In the genomic region with DNA sequence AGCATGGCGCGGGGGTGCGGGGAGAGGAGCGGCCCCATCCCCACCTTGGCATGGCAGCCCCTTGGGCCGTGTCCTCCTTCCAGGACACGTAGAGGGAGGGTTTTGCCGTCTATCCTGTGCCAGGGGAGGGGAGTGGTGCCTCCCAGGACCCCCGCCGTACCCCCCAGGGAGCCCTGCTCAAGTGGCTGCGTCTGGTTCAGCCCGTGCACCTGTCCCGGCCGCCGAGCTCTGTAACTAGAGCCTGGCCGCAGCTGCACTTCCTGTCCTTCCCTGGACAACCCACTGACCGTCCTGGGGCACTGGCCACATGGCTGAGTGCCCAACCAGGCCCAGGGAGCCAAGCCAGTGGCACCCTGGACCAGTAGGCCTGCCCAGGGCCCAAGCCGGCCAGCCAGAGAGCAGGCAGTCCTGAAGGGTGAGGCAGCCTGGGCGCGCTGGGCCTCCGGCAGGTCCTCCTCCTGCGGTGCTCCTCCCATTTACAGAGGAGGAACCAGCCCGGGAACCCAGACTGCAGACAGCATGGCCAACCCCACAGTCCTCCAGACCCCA, we compare ENCODE assay signal across 10 cellular contexts. TPM values are rescaled to one million over a fixed set of nuclear protein-coding genes. Genes with fewer than 3 reads are reported as not detected.
DNase-seq lines count a peak whose midpoint lies in the region; ATAC-seq and TF ChIP-seq lines count a peak whose summit lies in the region.
"Had no signal": no experiment of that assay in that cellular context is flagged by ENCODE, and none has a peak within 500 bp of the region (broad histone marks: within the 10 kb centered on the region; RNA-seq: fewer than 3 reads in every experiment).

No MANE protein-coding gene starts in this region.

- H3K27me3 Mint-ChIP-seq in mesothelial cell of epicardium (ENCODE audit: low read depth): no peaks in the 10 kb centered on the region

- no peak for TF ChIP-seq CTCF in lower lobe of right lung (IDR thresholded peaks at IDR 0.05)
- TF ChIP-seq CTCF in transverse colon (IDR thresholded peaks at IDR 0.05): no peak
- no peak for TF ChIP-seq CTCF in mesothelial cell of epicardium (IDR thresholded peaks at IDR 0.05; ENCODE audit: unreplicated experiment)

- H3K4me3 ChIP-seq in lower lobe of right lung (peak overlapping the region; percentile 38), transverse colon (no peak overlapping the region)

- H3K27ac Mint-ChIP-seq in mesothelial cell of epicardium: no peak overlapping the region

- ATAC-seq in lower lobe of right lung: peak; percentile 7

- H3K36me3 ChIP-seq in lower lobe of right lung (peaks cover 10% of the 10 kb centered on the region), transverse colon (no peaks in the 10 kb centered on the region)

- no peak overlapping the region for H3K4me3 Mint-ChIP-seq in mesothelial cell of epicardium

- no peaks in the 10 kb centered on the region for H3K9me3 Mint-ChIP-seq in mesothelial cell of epicardium

- intact Hi-C loops in lower lobe of right lung (cut with DNase I): no loop called here
- intact Hi-C loops in transverse colon (cut with DNase I; ENCODE audit: low total_unique reads): no loop called here

- peaks cover 90% of the 10 kb centered on the region for H3K4me1 ChIP-seq in lower lobe of right lung
- peaks cover 55 to 87% (median 64%) of the 10 kb centered on the region in 4 donors for H3K4me1 ChIP-seq in transverse colon

- no peaks in the 10 kb centered on the region for H3K36me3 Mint-ChIP-seq in mesothelial cell of epicardium

- 52% methylated on average over 13 of the region's 22 CpGs; no CpG with 5 or more reads in 1 of the 2 donors for WGBS in transverse colon (ENCODE audit: low coverage in 1 of 2), 2 donors

- H3K27ac ChIP-seq in cingulate gyrus (ENCODE audit: low read depth, low read length) (peak overlapping the region; percentile 91), lower lobe of right lung (peak overlapping the region; percentile 90), transverse colon (peak overlapping the region; percentile 81 to 88 (median 84))

- in situ Hi-C loops in transverse colon (cut with MboI; ENCODE audit: low pct_ligation_motif_present in 1 of 4, low pct_unique_long_range_greater_than_20kb in 1 of 4, low sequenced_read_pairs in 3 of 4): no loop called here

- H3K9me3 ChIP-seq in lower lobe of right lung (no peaks in the 10 kb centered on the region), transverse colon (no peaks in the 10 kb centered on the region)

- TF ChIP-seq POLR2A in transverse colon (IDR thresholded peaks at IDR 0.05): no peak

- H3K4me1 Mint-ChIP-seq in mesothelial cell of epicardium: peaks cover 36% of the 10 kb centered on the region

- TF ChIP-seq EP300 in transverse colon (IDR thresholded peaks at IDR 0.05; ENCODE audit: low read depth): no peak

- H3K27me3 ChIP-seq in lower lobe of right lung (ENCODE audit: low read depth) (no peaks in the 10 kb centered on the region), transverse colon (no peaks in the 10 kb centered on the region)

- DNase-seq in NCI-H510A (lab: John Stamatoyannopoulos, UW): peak; percentile 68
- DNase-seq in lower lobe of right lung: no peak
- DNase-seq in transverse colon: no peak
- DNase-seq in mesothelial cell of epicardium (ENCODE audit: low spot score in 2 of 2, unreplicated experiment in 2 of 2): no peak
- no peak for DNase-seq in HCEC 1CT
- DNase-seq in activated naive CD4-positive, alpha-beta T cell (lab: John Stamatoyannopoulos, UW): no peak
- no peak for DNase-seq in SIG-M5 treated with dmso at 0.1 percent for 504 hours (lab: John Stamatoyannopoulos, UW; ENCODE audit: unreplicated experiment)
- DNase-seq: activated CD4-positive, alpha-beta T cell treated with anti-CD3 and anti-CD28 coated beads, Interleukin-2, amount 50 U/mL, for 48 hours; stimulated activated CD4-positive, alpha-beta T cell treated with anti-CD3 and anti-CD28 coated beads, Interleukin-15, amount 100 ng/mL, for 24 hours had no signal

RNA-seq across cellular contexts. Expression of gene LAMA5, which starts 8.9 kb away (rescaled TPM):
- 282 TPM for total RNA-seq in lower lobe of right lung
- total RNA-seq in transverse colon: 100 to 1,000 TPM in 2 of 4 donors, 10 to 100 TPM in 2; 33.2 to 269 (median 91.3) TPM
- total RNA-seq in mesothelial cell of epicardium: 571 to 618 TPM (median 601 TPM) in 3 replicates

RNA-seq across cellular contexts. Expression of gene RPS21, which starts 28.7 kb away (rescaled TPM):
- total RNA-seq in lower lobe of right lung: 1,104 TPM
- 1,000 to 10,000 TPM in 3 of 4 donors, 100 to 1,000 TPM in 1; 585 to 2,728 (median 1,375) TPM for total RNA-seq in transverse colon
- total RNA-seq in mesothelial cell of epicardium: 1,089 to 1,145 TPM (median 1,126 TPM) in 3 replicates

RNA-seq across cellular contexts. Expression of gene CABLES2, which starts 48.8 kb away (rescaled TPM):
- total RNA-seq in lower lobe of right lung: 4.5 TPM
- total RNA-seq in transverse colon: 10 to 100 TPM in 1 of 4 donors, 1 to 10 TPM in 3; 3.7 to 10.1 (median 8.5) TPM
- 22.8 to 23.7 TPM (median 23.6 TPM) in 3 replicates for total RNA-seq in mesothelial cell of epicardium

RNA-seq across cellular contexts. Expression of gene ADRM1, which starts 55.4 kb away (rescaled TPM):
- total RNA-seq in lower lobe of right lung (63.9 TPM), transverse colon (100 to 1,000 TPM in 3 of 4 donors, 10 to 100 TPM in 1; 41.8 to 126 (median 109) TPM), mesothelial cell of epicardium (58.8 to 60.8 TPM (median 59.0 TPM) in 3 replicates)
